Comparison of ENCODE assay signal across 8 cellular contexts in genomic region chr19:51394045-51394836, GRCh38. TPM values are rescaled to one million over a fixed set of nuclear protein-coding genes. Genes with fewer than 3 reads are reported as not detected.
DNase-seq lines count a peak whose midpoint lies in the region; ATAC-seq, FAIRE-seq and TF ChIP-seq lines count a peak whose summit lies in the region.

No MANE protein-coding gene starts in this region.

- peak overlapping the region; percentile 83 for H3K27ac ChIP-seq in WERI-Rb-1
- peak overlapping the region; percentile 55 for H3K27ac ChIP-seq in mammary epithelial cell (ENCODE audit: insufficient read depth, low read depth, low read length)
- peak overlapping the region; percentile 15 to 73 for H3K27ac ChIP-seq in small intestine (ENCODE audit: low read depth in 1 of 2, low read length in 1 of 2)

- peak; percentile 89 for ATAC-seq in HG02798 (IDR thresholded peaks at IDR 0.05; ENCODE audit: poor library complexity, unreplicated experiment)

- peak overlapping the region; percentile 93 for H2AFZ ChIP-seq in mammary epithelial cell (ENCODE audit: low read depth, low read length)

- CTCF ChIA-PET in mammary epithelial cell (lab: Charles Lee; ENCODE audit: low non-redundant PET) = no interaction called here

- H3K4me1 ChIP-seq in mammary epithelial cell (ENCODE audit: insufficient read depth, low read length) (peaks cover 9% of the 10 kb centered on the region), small intestine (ENCODE audit: control insufficient read depth in 2 of 2, insufficient read depth in 1 of 2, low read depth in 1 of 2, low read length in 1 of 2) (peaks cover 2 to 3% of the 10 kb centered on the region in 2 donors)

- no peaks in the 10 kb centered on the region for H3K79me2 ChIP-seq in mammary epithelial cell (ENCODE audit: insufficient read depth, low read length)

- H3K4me2 ChIP-seq in mammary epithelial cell (ENCODE audit: insufficient read depth, low read depth, low read length) = peak overlapping the region; percentile 69

- WGBS in mammary epithelial cell (ENCODE audit: low coverage, missing lambda C conversion rate) = under 1% methylated on average over 28 of the region's 45 CpGs
- 2 to 3% (median 2%) methylated on average over 45 of the region's 45 CpGs for WGBS in small intestine, 3 donors

- no peaks in the 10 kb centered on the region for H3K9me3 ChIP-seq in WERI-Rb-1 (ENCODE audit: severe bottlenecking)
- H3K9me3 ChIP-seq in mammary epithelial cell (replicated peaks; ENCODE audit: insufficient read depth, low read length) = no peaks in the 10 kb centered on the region
- no peaks in the 10 kb centered on the region for H3K9me3 ChIP-seq in small intestine (ENCODE audit: control insufficient read depth, low read depth)

- DNase-seq in GM13977 (ENCODE audit: low spot score) (peak; percentile 93), NCI-H2029 (lab: John Stamatoyannopoulos, UW) (peak; percentile 73), WERI-Rb-1 (peak; percentile 97), mammary epithelial cell (peak; percentile 99), iPS-NIHi7 (ENCODE audit: extremely low spot score) (peak; percentile 98), small intestine (peak; percentile 99), NCI-H1417 (lab: John Stamatoyannopoulos, UW) (no peak)

- H3K36me3 ChIP-seq in WERI-Rb-1 (no peaks in the 10 kb centered on the region), mammary epithelial cell (ENCODE audit: insufficient read depth, low read length) (no peaks in the 10 kb centered on the region), small intestine (ENCODE audit: control insufficient read depth in 2 of 2, insufficient read depth in 2 of 2, low read length in 2 of 2) (no peaks in the 10 kb centered on the region)

- TF ChIP-seq CTCF in GM13977 (IDR thresholded peaks at IDR 0.05; ENCODE audit: extremely low read depth, insufficient read depth, missing control alignments) = peak; percentile 19
- TF ChIP-seq CTCF in WERI-Rb-1 (IDR thresholded peaks at IDR 0.05; ENCODE audit: low read depth, low read length) = no peak
- TF ChIP-seq CTCF in mammary epithelial cell (conservative IDR thresholded peaks at IDR 0.05 in 1 of 2, IDR thresholded peaks at IDR 0.05 in 1 of 2; ENCODE audit: extremely low read depth in 1 of 2, insufficient read depth in 1 of 2, low read depth in 1 of 2, low read length in 2 of 2) = peak in 1 of 2 donors; percentile 9

- dilution Hi-C loops in mammary epithelial cell (cut with HindIII; ENCODE audit: low sequenced_read_pairs) = no loop called here

- H4K20me1 ChIP-seq in mammary epithelial cell (ENCODE audit: insufficient read depth, low read length) = no peaks in the 10 kb centered on the region

- H3K27me3 ChIP-seq in WERI-Rb-1 (ENCODE audit: insufficient read depth, low read depth, severe bottlenecking) = no peaks in the 10 kb centered on the region
- no peaks in the 10 kb centered on the region for H3K27me3 ChIP-seq in mammary epithelial cell (ENCODE audit: insufficient read depth, low read length)
- H3K27me3 ChIP-seq in small intestine (ENCODE audit: control insufficient read depth in 2 of 2, insufficient read depth in 2 of 2, low read length in 2 of 2) = no peaks in the 10 kb centered on the region

- peak overlapping the region; percentile 85 for H3K4me3 ChIP-seq in WERI-Rb-1 (ENCODE audit: low read depth, low read length)
- H3K4me3 ChIP-seq in mammary epithelial cell (replicated peaks in 1 of 3; ENCODE audit: insufficient read depth in 1 of 3, low read depth in 2 of 3, low read length in 3 of 3) = peak overlapping the region; percentile 53 to 59 (median 56)
- H3K4me3 ChIP-seq in small intestine (ENCODE audit: low read depth in 1 of 2, low read length in 2 of 2) = peak overlapping the region in 1 of 2 donors; percentile 39

- in situ Hi-C loops in GM13977 (cut with MboI; ENCODE audit: low pct_unique_long_range_greater_than_20kb, low sequenced_read_pairs, unreplicated experiment) = no loop called here
- in situ Hi-C loops in mammary epithelial cell (cut with MboI; ENCODE audit: low sequenced_read_pairs in 2 of 2) = no loop called here

- intact Hi-C loops in mammary epithelial cell (cut with micrococcal nuclease) = loop anchor here (1.0 kb wide), 2 partner anchors 27 to 55 kb away; no protein-coding TSS in a partner anchor

- no TSS peak for BruUV-seq in mammary epithelial cell (replicated peaks; lab: Mats Ljungman, UMichigan)

- no peak for FAIRE-seq in small intestine (lab: Jason Lieb, UNC)

- peak overlapping the region; percentile 55 for H3K9ac ChIP-seq in mammary epithelial cell (ENCODE audit: insufficient read depth, low read length)

RNA-seq across cellular contexts. Expression of gene C19orf84, which starts 3.9 kb away (rescaled TPM):
- not detected for total RNA-seq in mammary epithelial cell
- not detected for polyA plus RNA-seq in mammary epithelial cell
- polyA minus RNA-seq in mammary epithelial cell = not detected
- not detected for polyA plus RNA-seq in small intestine

RNA-seq across cellular contexts. Expression of gene LIM2, which starts 6.5 kb away (rescaled TPM):
- total RNA-seq in mammary epithelial cell = not detected
- polyA plus RNA-seq in mammary epithelial cell (not detected), small intestine (not detected)
- not detected for polyA minus RNA-seq in mammary epithelial cell

RNA-seq across cellular contexts. Expression of gene NKG7, which starts 21.8 kb away (rescaled TPM):
- not detected for total RNA-seq in mammary epithelial cell
- not detected for polyA plus RNA-seq in mammary epithelial cell
- not detected for polyA minus RNA-seq in mammary epithelial cell
- 1 to 10 TPM; 3.6 to 6.2 (median 4.7) TPM for polyA plus RNA-seq in small intestine

RNA-seq across cellular contexts. Expression of gene SIGLEC10, which starts 23.2 kb away (rescaled TPM):
- not detected for total RNA-seq in mammary epithelial cell
- polyA plus RNA-seq in mammary epithelial cell (not detected), small intestine (1 to 10 TPM; 1.3 to 2.5 (median 1.9) TPM)
- polyA minus RNA-seq in mammary epithelial cell = not detected

RNA-seq across cellular contexts. Expression of gene CLDND2, which starts 25.4 kb away (rescaled TPM):
- not detected for total RNA-seq in mammary epithelial cell
- polyA plus RNA-seq in mammary epithelial cell (not detected), small intestine (1 to 10 TPM in 1 of 3 donors, under 1 TPM in 1, not detected in 1; 0.25 to 4.1 TPM)
- polyA minus RNA-seq in mammary epithelial cell = not detected

Comparison
In these comparisons a context has a peak if more than half of its experiments do, and no peak if none do; other contexts are left out.
1. DNase-seq: peak in GM13977 (single experiment), NCI-H2029 (single experiment), WERI-Rb-1 (single experiment), mammary epithelial cell (single experiment), iPS-NIHi7 (single experiment) and small intestine (single experiment); none in NCI-H1417 (0 of 3).
2. Peak in every context shown above with its lines, with median percentiles within 50 percentile points of each other: H3K27ac ChIP-seq.